In the genomic region with DNA sequence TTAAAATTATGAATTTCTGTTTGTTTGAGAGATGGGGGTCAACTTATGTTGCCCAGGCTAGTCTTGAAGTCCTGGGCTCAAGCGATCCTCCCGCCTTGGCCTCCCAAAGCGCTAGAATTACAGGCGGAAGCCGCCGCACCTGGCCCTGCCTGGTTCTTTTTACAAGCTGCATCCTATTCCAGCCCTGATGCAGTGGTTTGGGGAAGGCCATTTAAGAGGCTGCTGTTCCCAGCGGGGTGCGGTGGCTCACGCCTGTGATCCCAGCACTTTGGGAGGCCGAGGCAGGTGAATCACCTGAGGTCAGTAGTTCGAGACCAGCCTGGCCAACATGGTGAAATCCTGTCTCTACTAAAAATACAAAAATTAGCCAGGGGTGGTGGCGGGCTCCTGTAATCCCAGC, we compare ENCODE assay signal across 13 cellular contexts. TPM values are rescaled to one million over a fixed set of nuclear protein-coding genes. Genes with fewer than 3 reads are reported as not detected.
DNase-seq lines count a peak whose midpoint lies in the region; ATAC-seq, FAIRE-seq and TF ChIP-seq lines count a peak whose summit lies in the region.
"Not testable (repeated sequence)": the region's sequence is repeated elsewhere in the genome, so short reads cannot be mapped to it uniquely, and the experiment has no call there.
"Had no signal": no experiment of that assay in that cellular context is flagged by ENCODE, and none has a peak within 500 bp of the region (broad histone marks: within the 10 kb centered on the region; RNA-seq: fewer than 3 reads in every experiment).

No MANE protein-coding gene starts in this region.

- TF ChIP-seq EP300 in H1 (IDR thresholded peaks at IDR 0.05; ENCODE audit: borderline replicate concordance in 1 of 2, low read depth in 2 of 2, low read length in 2 of 2); suprapubic skin (IDR thresholded peaks at IDR 0.05): not testable (repeated sequence)

- H2BK12ac ChIP-seq in H1 (ENCODE audit: low read depth, low read length) = not testable (repeated sequence)
- peak overlapping the region; percentile 82 for H2BK12ac ChIP-seq in trophoblast cell (ENCODE audit: low read length)

- not testable (repeated sequence) for H3K36me3 ChIP-seq in PC-3 (ENCODE audit: low read depth, low read length)
- peaks cover 18 to 41% (median 29%) of the 10 kb centered on the region in 4 experiments for H3K36me3 ChIP-seq in H1 (ENCODE audit: control insufficient read depth in 2 of 4, insufficient read depth in 4 of 4, low read length in 3 of 4)
- H3K36me3 ChIP-seq in left ventricle myocardium inferior = peaks cover 52% of the 10 kb centered on the region
- peaks cover 54% of the 10 kb centered on the region for H3K36me3 ChIP-seq in mesodermal cell (ENCODE audit: control insufficient read depth, insufficient read depth, low read length)
- H3K36me3 ChIP-seq in trophoblast cell (ENCODE audit: control insufficient read depth in 1 of 2, insufficient read depth in 2 of 2, low read length in 2 of 2) = peaks cover 50 to 53% of the 10 kb centered on the region in 2 experiments
- peaks cover 50% of the 10 kb centered on the region for H3K36me3 ChIP-seq in suprapubic skin

- H3K4me3 ChIP-seq in AG04449 (ENCODE audit: low read depth, low read length) (peak overlapping the region; percentile 6), left ventricle myocardium inferior (peak overlapping the region; percentile 54), mesodermal cell (ENCODE audit: extremely low read depth, insufficient read depth, low read length, poor library complexity, severe bottlenecking) (peak overlapping the region; percentile 8)
- H3K4me3 ChIP-seq in PC-3 (ENCODE audit: low read length); H1 (ENCODE audit: extremely low read depth in 1 of 4, insufficient read depth in 2 of 4, low read depth in 3 of 4, low read length in 4 of 4); trophoblast cell (ENCODE audit: low read depth, low read length); suprapubic skin: not testable (repeated sequence)

- H3K79me2 ChIP-seq in PC-3 (ENCODE audit: low read length) = peaks cover 41% of the 10 kb centered on the region
- H3K79me2 ChIP-seq in H1 (ENCODE audit: control insufficient read depth in 1 of 2, insufficient read depth in 2 of 2, low read length in 2 of 2) = peaks cover 8 to 42% of the 10 kb centered on the region in 2 experiments; a peak in 3 of 4 replicates
- peaks cover 38% of the 10 kb centered on the region for H3K79me2 ChIP-seq in trophoblast cell (ENCODE audit: control insufficient read depth, insufficient read depth, low read length, poor library complexity)

- not testable (repeated sequence) for TF ChIP-seq CTCF in AG04449 (IDR thresholded peaks at IDR 0.05; ENCODE audit: insufficient read depth, low read length, missing control alignments); PC-3 (conservative IDR thresholded peaks at IDR 0.05; ENCODE audit: low read depth, low read length); H1 (IDR thresholded peaks at IDR 0.05; ENCODE audit: control extremely low read depth in 1 of 3, insufficient read depth in 1 of 3, low read depth in 1 of 3, low read length in 3 of 3); left ventricle myocardium inferior (IDR thresholded peaks at IDR 0.05; ENCODE audit: borderline replicate concordance); suprapubic skin (IDR thresholded peaks at IDR 0.05)

- H2BK15ac ChIP-seq in H1 (ENCODE audit: low read length) = not testable (repeated sequence)

- not testable (repeated sequence) for TF ChIP-seq POLR2A in H1 (IDR thresholded peaks at IDR 0.05; ENCODE audit: control extremely low read depth in 1 of 2, low read depth in 2 of 2, low read length in 2 of 2); suprapubic skin (IDR thresholded peaks at IDR 0.05)

- peaks cover 15% of the 10 kb centered on the region for H3K4me1 ChIP-seq in PC-3 (ENCODE audit: insufficient read depth, low read length)
- peaks cover 2 to 17% (median 6%) of the 10 kb centered on the region in 4 experiments; a peak in 6 of 7 replicates for H3K4me1 ChIP-seq in H1 (replicated peaks in 1 of 4; ENCODE audit: control insufficient read depth in 3 of 4, insufficient read depth in 4 of 4, low read length in 3 of 4)
- H3K4me1 ChIP-seq in left ventricle myocardium inferior = peaks cover 70% of the 10 kb centered on the region
- H3K4me1 ChIP-seq in mesodermal cell (ENCODE audit: control insufficient read depth, insufficient read depth, low read length, poor library complexity, severe bottlenecking) = peaks cover 30% of the 10 kb centered on the region
- peaks cover 25% of the 10 kb centered on the region in 2 experiments for H3K4me1 ChIP-seq in trophoblast cell (ENCODE audit: control insufficient read depth in 1 of 2, insufficient read depth in 2 of 2, low read length in 2 of 2)
- peaks cover 48% of the 10 kb centered on the region for H3K4me1 ChIP-seq in suprapubic skin

- peak overlapping the region; percentile 99; the same call in 1 of the 2 replicates for H3K4me2 ChIP-seq in PC-3 (ENCODE audit: low read length)
- H3K4me2 ChIP-seq in H1 (ENCODE audit: insufficient read depth in 1 of 2, low read depth in 2 of 2, low read length in 2 of 2) = peak overlapping the region; percentile 19 to 88; a peak in 2 of 4 replicates
- peak overlapping the region; percentile 50 for H3K4me2 ChIP-seq in trophoblast cell (ENCODE audit: low read length)

- DNase-seq in AG04449 (ENCODE audit: low read depth, low spot score); PC-3; H1 (ENCODE audit: low read depth in 1 of 2, low spot score in 2 of 2); left ventricle myocardium inferior; trophoblast cell; suprapubic skin (ENCODE audit: low spot score in 2 of 2): not testable (repeated sequence)

- H2BK120ac ChIP-seq in H1 (replicated peaks; ENCODE audit: low read depth, low read length); trophoblast cell (ENCODE audit: insufficient read depth, low read length, poor library complexity): not testable (repeated sequence)

- H3K23ac ChIP-seq in H1 (ENCODE audit: insufficient read length); trophoblast cell (ENCODE audit: low read length): not testable (repeated sequence)

- H4K20me1 ChIP-seq in PC-3 (ENCODE audit: low read length) = not testable (repeated sequence)
- H4K20me1 ChIP-seq in H1 (replicated peaks in 1 of 2; ENCODE audit: control insufficient read depth in 1 of 2, insufficient read depth in 2 of 2, low read length in 2 of 2) = peaks cover 15 to 27% of the 10 kb centered on the region in 2 experiments

- H3K27me3 ChIP-seq in PC-3 (ENCODE audit: low read length); H1 (replicated peaks in 1 of 4; ENCODE audit: control insufficient read depth in 3 of 4, extremely low read depth in 1 of 4, insufficient read depth in 3 of 4, low read length in 3 of 4); left ventricle myocardium inferior (ENCODE audit: low read depth); trophoblast cell (ENCODE audit: insufficient read depth, low read length); suprapubic skin: not testable (repeated sequence)

- not testable (repeated sequence) for H3K9ac ChIP-seq in PC-3 (ENCODE audit: low read length); H1 (replicated peaks in 1 of 4; ENCODE audit: extremely low read depth in 1 of 4, low read depth in 3 of 4, low read length in 3 of 4); trophoblast cell (ENCODE audit: low read length)

- not testable (repeated sequence) for ATAC-seq in PC-3

- H4K91ac ChIP-seq in H1 (replicated peaks; ENCODE audit: insufficient read length, low read length) = not testable (repeated sequence)
- H4K91ac ChIP-seq in trophoblast cell (ENCODE audit: low read depth, low read length) = peak overlapping the region; percentile 52

- CTCF ChIA-PET in AG04449 (lab: Yijun Ruan, JAX) (interaction anchor here (3.0 to 5.5 kb wide), 2 partner anchors 16 to 20 kb away, joined by 29 to 37 read pairs; a partner anchor contains a TSS), PC-3 (lab: Charles Lee) (interaction anchor here (0.6 to 1.6 kb wide), 2 partner anchors 87 to 205 kb away, joined by 3 to 7 read pairs; a partner anchor contains a TSS), H1 (lab: Charles Lee; ENCODE audit: partially characterized antibody) (interaction anchor here (1.1 to 1.8 kb wide), 5 partner anchors 17 to 87 kb away, joined by 3 to 8 read pairs (median 7); a partner anchor contains a TSS)

- H3K56ac ChIP-seq in H1 (replicated peaks; ENCODE audit: insufficient read length, low read depth, low read length) = not testable (repeated sequence)

- H3K79me1 ChIP-seq in H1 (ENCODE audit: low read depth, low read length) = not testable (repeated sequence)
- peaks cover 27% of the 10 kb centered on the region for H3K79me1 ChIP-seq in trophoblast cell (ENCODE audit: low read length)

- H4K12ac ChIP-seq in trophoblast cell (ENCODE audit: low read depth, low read length) = not testable (repeated sequence)

- BruUV-seq in PC-3 (replicated peaks; lab: Mats Ljungman, UMichigan) = not testable (repeated sequence)

- not testable (repeated sequence) for H3K9me3 ChIP-seq in PC-3 (ENCODE audit: low read length); H1 (ENCODE audit: insufficient read depth in 2 of 2, low read depth in 1 of 2, low read length in 1 of 2); left ventricle myocardium inferior (replicated peaks); mesodermal cell (ENCODE audit: control insufficient read depth, low read length); trophoblast cell (ENCODE audit: insufficient read depth, low read depth, low read length); suprapubic skin

- not testable (repeated sequence) for H3K18ac ChIP-seq in H1 (ENCODE audit: extremely low read depth, low read length)
- peak overlapping the region; percentile 43 for H3K18ac ChIP-seq in trophoblast cell (ENCODE audit: low read length)

- WGBS in adipose tissue, 3 donors = 85 to 89% (median 88%) methylated on average over 12 of the region's 12 CpGs
- WGBS in H1 (ENCODE audit: extremely low coverage in 1 of 2, insufficient coverage in 1 of 2, insufficient read length in 1 of 2, insufficient replicate concordance in 2 of 2, low coverage in 1 of 2, low lambda C conversion rate in 2 of 2, missing lambda C conversion rate in 1 of 2), 2 experiments = 95% methylated on average over 12 of the region's 12 CpGs; no CpG with 5 or more reads in 1 of the 2 experiments
- WGBS in mesodermal cell (ENCODE audit: insufficient coverage in 2 of 2), 2 experiments = 92 to 94% methylated on average over 8 to 12 of the region's 12 CpGs
- WGBS in trophoblast cell (ENCODE audit: extremely low coverage, insufficient coverage, insufficient read length) = no CpG with 5 or more reads among the region's 12 CpGs
- WGBS in suprapubic skin = 94% methylated on average over 9 of the region's 12 CpGs

- POLR2A ChIA-PET in AG04449 (lab: Yijun Ruan, JAX) (interaction anchor here (1.7 to 6.1 kb wide), 6 partner anchors 11 to 206 kb away, joined by 5 to 266 read pairs (median 10); a partner anchor contains a TSS), H1 (lab: Charles Lee; ENCODE audit: partially characterized antibody) (interaction anchor here (0.6 to 24.8 kb wide), 9 partner anchors 9 to 185 kb away, joined by 3 to 870 read pairs (median 19); a partner anchor contains a TSS)
- POLR2A ChIA-PET in PC-3 (lab: Charles Lee; ENCODE audit: unreplicated experiment) = not testable (repeated sequence)

- FAIRE-seq in H1 (lab: Jason Lieb, UNC) = not testable (repeated sequence)

- not testable (repeated sequence) for H2BK5ac ChIP-seq in H1 (ENCODE audit: low read depth, low read length)
- H2BK5ac ChIP-seq in trophoblast cell (ENCODE audit: low read depth, low read length, poor library complexity) = peak overlapping the region; percentile 22

- peak overlapping the region; percentile 93 for H3K27ac ChIP-seq in PC-3 (ENCODE audit: low read length)
- H3K27ac ChIP-seq in adipose tissue (ENCODE audit: low read depth, low read length) = peak overlapping the region; percentile 20
- H3K27ac ChIP-seq in H1 (ENCODE audit: low read depth, low read length) = peak overlapping the region; percentile 69; the same call in 1 of the 2 replicates
- H3K27ac ChIP-seq in left ventricle myocardium inferior (replicated peaks) = peak overlapping the region; percentile 99
- H3K27ac ChIP-seq in mesodermal cell (ENCODE audit: low read depth, low read length, severe bottlenecking) = peak overlapping the region; percentile 98
- H3K27ac ChIP-seq in trophoblast cell (ENCODE audit: low read depth, low read length) = peak overlapping the region; percentile 66
- peak overlapping the region; percentile 92 for H3K27ac ChIP-seq in suprapubic skin

- intact Hi-C loops in PC-3 (cut with micrococcal nuclease); left ventricle myocardium inferior (cut with micrococcal nuclease): not testable (repeated sequence)

- H3K9me2 ChIP-seq in PC-3 (replicated peaks; ENCODE audit: low read length) = not testable (repeated sequence)

- not testable (repeated sequence) for H3K4ac ChIP-seq in H1 (replicated peaks; ENCODE audit: insufficient read length, low read depth, low read length)
- peak overlapping the region; percentile 82 for H3K4ac ChIP-seq in trophoblast cell (ENCODE audit: low read depth, low read length)

- H4K5ac ChIP-seq in H1 (ENCODE audit: insufficient read length, low read depth, low read length) = not testable (repeated sequence)

- not testable (repeated sequence) for TF ChIP-seq RAD21 in H1 (IDR thresholded peaks at IDR 0.05 in 1 of 2, conservative IDR thresholded peaks at IDR 0.05 in 1 of 2; ENCODE audit: low read depth in 2 of 2, low read length in 2 of 2)

- H3K23me2 ChIP-seq in H1 (ENCODE audit: low read depth, low read length) = not testable (repeated sequence)

- H2BK20ac ChIP-seq in H1 (ENCODE audit: low read length) = not testable (repeated sequence)

- H3K14ac ChIP-seq in H1 (ENCODE audit: insufficient read length) = not testable (repeated sequence)
- H3K14ac ChIP-seq in trophoblast cell (ENCODE audit: low read length) = peak overlapping the region; percentile 48

- H4K8ac ChIP-seq in H1 (ENCODE audit: extremely low read depth, insufficient read depth, low read length) = not testable (repeated sequence)
- peak overlapping the region; percentile 24 for H4K8ac ChIP-seq in trophoblast cell (ENCODE audit: low read depth, low read length)

- not testable (repeated sequence) for H3F3A ChIP-seq in PC-3 (ENCODE audit: low read length, unreplicated experiment)

- not testable (repeated sequence) for H2AK5ac ChIP-seq in H1 (ENCODE audit: low read depth, low read length); trophoblast cell (ENCODE audit: low read length)

- H2AFZ ChIP-seq in PC-3 (ENCODE audit: low read length); H1 (ENCODE audit: low read length); trophoblast cell (ENCODE audit: insufficient read depth, low read length, poor library complexity): not testable (repeated sequence)

RNA-seq across cellular contexts. Expression of a gene that starts 2.9 kb away (rescaled TPM):
- 94.2 and 155 TPM in 2 replicates for total RNA-seq in PC-3 (2014; rRNA removed)
- 10 to 100 TPM; 46.4 to 78.1 (median 61.3) TPM for polyA plus RNA-seq in adipose tissue
- total RNA-seq in H1 (2021; fragmentation: NEBNext Ultra II Directional; extraction: Animal tissue kit (Norgen Biotek cat#: 25700)) = 78.1 and 80.8 TPM in 2 replicates
- polyA plus RNA-seq in H1 (2011; rRNA removed) = 53.2 and 76.8 TPM in 2 replicates
- 70.8 TPM for polyA plus RNA-seq in H1 (2011; cell fraction: cytosol; rRNA removed)
- polyA plus RNA-seq in H1 (2011; cell fraction: nucleus; rRNA removed) = 106 TPM
- 67.8 to 88.3 TPM (median 85.3 TPM) in 4 replicates for polyA plus RNA-seq in H1 (2012, experiment 1 of 2)
- polyA plus RNA-seq in H1 (2012, experiment 2 of 2) = 51.5 TPM
- polyA plus RNA-seq in H1 (2013, experiment 1 of 2) = 41.4 TPM
- 42.2 TPM for polyA plus RNA-seq in H1 (2013, experiment 2 of 2)
- 29.4 and 48.1 TPM in 2 replicates for polyA minus RNA-seq in H1 (2011; rRNA and poly(A)+ RNA removed)
- 45.4 TPM for polyA minus RNA-seq in H1 (2011; cell fraction: cytosol; rRNA and poly(A)+ RNA removed)
- polyA minus RNA-seq in H1 (2011; cell fraction: nucleus; rRNA and poly(A)+ RNA removed) = 29.7 TPM
- 74.6 TPM for total RNA-seq in left ventricle myocardium inferior
- polyA plus RNA-seq in mesodermal cell (2013, experiment 1 of 2) = 78.8 TPM
- polyA plus RNA-seq in mesodermal cell (2013, experiment 2 of 2) = 64.6 TPM
- polyA plus RNA-seq in trophoblast cell (2013) = 151 and 155 TPM in 2 replicates
- total RNA-seq in suprapubic skin = 10 to 100 TPM; 56.5 to 71.8 (median 61.7) TPM

RNA-seq across cellular contexts. Expression of a gene that starts 17.3 kb away (rescaled TPM):
- total RNA-seq in PC-3 (2014; rRNA removed) (1,124 and 1,170 TPM in 2 replicates), left ventricle myocardium inferior (2,303 TPM), suprapubic skin (1,000 to 10,000 TPM; 1,423 to 2,137 (median 2,023) TPM)
- polyA plus RNA-seq in adipose tissue (1,000 to 10,000 TPM; 1,566 to 2,151 (median 1,831) TPM), H1 (2011; rRNA removed) (1,554 and 2,482 TPM in 2 replicates)
- total RNA-seq in H1 (2021; fragmentation: NEBNext Ultra II Directional; extraction: Animal tissue kit (Norgen Biotek cat#: 25700)) = 3,380 and 3,443 TPM in 2 replicates
- polyA plus RNA-seq in H1 (2011; cell fraction: cytosol; rRNA removed) = 2,432 TPM
- polyA plus RNA-seq in H1 (2011; cell fraction: nucleus; rRNA removed) = 2,476 TPM
- polyA plus RNA-seq in H1 (2012, experiment 1 of 2) = 3,535 to 4,309 TPM (median 3,652 TPM) in 4 replicates
- 3,970 TPM for polyA plus RNA-seq in H1 (2012, experiment 2 of 2)
- polyA plus RNA-seq in H1 (2013, experiment 1 of 2) = 1,821 TPM
- polyA plus RNA-seq in H1 (2013, experiment 2 of 2) = 1,896 TPM
- polyA minus RNA-seq in H1 (2011; rRNA and poly(A)+ RNA removed) = 1,497 and 1,567 TPM in 2 replicates
- polyA minus RNA-seq in H1 (2011; cell fraction: cytosol; rRNA and poly(A)+ RNA removed) = 2,226 TPM
- 1,168 TPM for polyA minus RNA-seq in H1 (2011; cell fraction: nucleus; rRNA and poly(A)+ RNA removed)
- polyA plus RNA-seq in mesodermal cell (2013, experiment 1 of 2) = 1,893 TPM
- 1,823 TPM for polyA plus RNA-seq in mesodermal cell (2013, experiment 2 of 2)
- polyA plus RNA-seq in trophoblast cell (2013) = 1,711 and 1,770 TPM in 2 replicates

RNA-seq across cellular contexts. Expression of a gene that starts 35.1 kb away (rescaled TPM):
- total RNA-seq in PC-3 (2014; rRNA removed) (not detected in 2 replicates), left ventricle myocardium inferior (458 TPM), suprapubic skin (not detected)
- polyA plus RNA-seq in adipose tissue (1 to 10 TPM in 2 of 3 donors, under 1 TPM in 1; 0.15 to 2.9 (median 1.1) TPM), H1 (2011; rRNA removed) (206 and 227 TPM in 2 replicates)
- total RNA-seq in H1 (2021; fragmentation: NEBNext Ultra II Directional; extraction: Animal tissue kit (Norgen Biotek cat#: 25700)) = 86.2 and 87.4 TPM in 2 replicates
- 162 TPM for polyA plus RNA-seq in H1 (2011; cell fraction: cytosol; rRNA removed)
- 147 TPM for polyA plus RNA-seq in H1 (2011; cell fraction: nucleus; rRNA removed)
- 91.2 to 153 TPM (median 146 TPM) in 4 replicates for polyA plus RNA-seq in H1 (2012, experiment 1 of 2)
- 175 TPM for polyA plus RNA-seq in H1 (2012, experiment 2 of 2)
- polyA plus RNA-seq in H1 (2013, experiment 1 of 2) = 74.9 TPM
- polyA plus RNA-seq in H1 (2013, experiment 2 of 2) = 74.3 TPM
- polyA minus RNA-seq in H1 (2011; rRNA and poly(A)+ RNA removed) = 24.2 and 37.1 TPM in 2 replicates
- 54.2 TPM for polyA minus RNA-seq in H1 (2011; cell fraction: cytosol; rRNA and poly(A)+ RNA removed)
- polyA minus RNA-seq in H1 (2011; cell fraction: nucleus; rRNA and poly(A)+ RNA removed) = 39.7 TPM
- polyA plus RNA-seq in mesodermal cell (2013, experiment 1 of 2) = 0.37 TPM
- polyA plus RNA-seq in mesodermal cell (2013, experiment 2 of 2) = not detected
- 4.5 and 5.6 TPM in 2 replicates for polyA plus RNA-seq in trophoblast cell (2013)
- total RNA-seq: CD8-positive, alpha-beta T cell; left colon; M059J; natural killer cell treated with Interleukin-12 subunit alpha and Interleukin-12 subunit beta and Interleukin-15 and Interleukin-18, amount 100 ng/mL, for 72 hours; OCI-LY7 had no signal

RNA-seq across cellular contexts. Expression of a gene that starts 39.6 kb away (rescaled TPM):
- total RNA-seq in PC-3 (2014; rRNA removed) = 21.0 and 26.5 TPM in 2 replicates
- polyA plus RNA-seq in adipose tissue = 10 to 100 TPM in 2 of 3 donors, 1 to 10 TPM in 1; 9.0 to 13.3 (median 10.9) TPM
- total RNA-seq in H1 (2021; fragmentation: NEBNext Ultra II Directional; extraction: Animal tissue kit (Norgen Biotek cat#: 25700)) = 41.4 and 51.4 TPM in 2 replicates
- polyA plus RNA-seq in H1 (2011; rRNA removed) = 30.2 and 50.9 TPM in 2 replicates
- 20.8 TPM for polyA plus RNA-seq in H1 (2011; cell fraction: cytosol; rRNA removed)
- 63.1 TPM for polyA plus RNA-seq in H1 (2011; cell fraction: nucleus; rRNA removed)
- polyA plus RNA-seq in H1 (2012, experiment 1 of 2) = 38.4 to 43.8 TPM (median 41.8 TPM) in 4 replicates
- 41.0 TPM for polyA plus RNA-seq in H1 (2012, experiment 2 of 2)
- polyA plus RNA-seq in H1 (2013, experiment 1 of 2) = 50.9 TPM
- polyA plus RNA-seq in H1 (2013, experiment 2 of 2) = 51.6 TPM
- 15.1 and 22.0 TPM in 2 replicates for polyA minus RNA-seq in H1 (2011; rRNA and poly(A)+ RNA removed)
- polyA minus RNA-seq in H1 (2011; cell fraction: cytosol; rRNA and poly(A)+ RNA removed) = 18.9 TPM
- 25.7 TPM for polyA minus RNA-seq in H1 (2011; cell fraction: nucleus; rRNA and poly(A)+ RNA removed)
- 15.4 TPM for total RNA-seq in left ventricle myocardium inferior
- polyA plus RNA-seq in mesodermal cell (2013, experiment 1 of 2) = 37.9 TPM
- 25.8 TPM for polyA plus RNA-seq in mesodermal cell (2013, experiment 2 of 2)
- polyA plus RNA-seq in trophoblast cell (2013) = 73.6 and 81.3 TPM in 2 replicates
- 10 to 100 TPM; 17.1 to 28.7 (median 22.6) TPM for total RNA-seq in suprapubic skin

Comparison
In these comparisons a context has a peak if more than half of its experiments do, and no peak if none do; other contexts are left out.
1. H3K27ac ChIP-seq: peak in every context shown above with its lines; median percentile 99 in left ventricle myocardium inferior; 98 in mesodermal cell; 93 in PC-3; 92 in suprapubic skin; 69 in H1; 66 in trophoblast cell; 20 in adipose tissue.
2. RNA of a gene that starts 35.1 kb away (total RNA-seq): 458 TPM in left ventricle myocardium inferior (single experiment) and 86.2 to 87.4 TPM in H1; not detected in PC-3 and not detected in suprapubic skin; every median in the first group is over 10 times any median in the second.
3. Peak in every context shown above with its lines, with median percentiles within 50 percentile points of each other: H3K4me2 ChIP-seq.